Comparison of ENCODE assay signal across 1 cellular context in genomic region chr10:92239185-92239599, GRCh38.
TF ChIP-seq lines count a peak whose summit lies in the region.

No MANE protein-coding gene starts in this region.

TF ChIP-seq in HEK293, 187 proteins besides CTCF, POLR2A, EP300 and RAD21 (continued from another document):
- TF ChIP-seq ELK4 (IDR thresholded peaks at IDR 0.05; ENCODE audit: borderline replicate concordance, low read depth, low read length) (no peak), ZFHX2 (tag by site-specific recombination; conservative IDR thresholded peaks at IDR 0.05) (peak; percentile 73; the same call in 1 of the 2 replicates), ZNF473 (tag by site-specific recombination; IDR thresholded peaks at IDR 0.05) (no peak)
